11 cellular contexts compared by ENCODE assay signal in the genomic region with DNA sequence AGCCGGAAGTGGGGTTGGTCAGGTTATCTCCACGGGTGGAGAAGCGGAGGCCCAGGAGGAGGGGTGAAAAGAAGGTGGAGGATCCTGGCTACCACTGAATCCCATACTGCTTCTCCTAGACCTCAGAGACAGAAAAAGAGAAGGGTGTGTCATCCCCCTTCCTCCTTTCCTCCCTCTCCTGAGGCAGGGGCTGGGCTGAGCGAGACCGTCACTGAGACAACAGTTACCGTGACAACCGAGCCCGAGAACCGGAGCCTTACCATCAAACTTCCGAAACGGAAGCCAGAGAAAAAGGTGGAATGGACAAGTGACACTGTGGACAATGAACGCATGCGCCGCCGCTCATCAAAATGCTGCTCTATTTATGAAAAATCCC. TPM values are rescaled to one million over a fixed set of nuclear protein-coding genes. Genes with fewer than 3 reads are reported as not detected.
DNase-seq lines count a peak whose midpoint lies in the region; ATAC-seq and TF ChIP-seq lines count a peak whose summit lies in the region.
"Had no signal": no experiment of that assay in that cellular context is flagged by ENCODE, and none has a peak within 500 bp of the region (broad histone marks: within the 10 kb centered on the region; RNA-seq: fewer than 3 reads in every experiment).

No MANE protein-coding gene starts in this region.

- H3F3A ChIP-seq in DOHH2 (ENCODE audit: control insufficient read depth, insufficient read depth) (0 out of 2 replicates have a peak, but pooled peaks cover 3% of the 10 kb centered on the region), neural progenitor cell (ENCODE audit: low read depth) (no peaks in the 10 kb centered on the region)

- H3K9ac ChIP-seq in neural progenitor cell: no peak overlapping the region

- H3K4me1 Mint-ChIP-seq in activated naive CD8-positive, alpha-beta T cell treated with anti-CD3 and anti-CD28 coated beads, Interleukin-2, amount 10 ng/mL, durations not matched to agents 7 days and 5 days: peaks cover 11% of the 10 kb centered on the region
- H3K4me1 Mint-ChIP-seq in neural progenitor cell: peaks cover 11% of the 10 kb centered on the region

- H3K9me3 ChIP-seq in DOHH2 (ENCODE audit: control insufficient read depth, insufficient read depth, low read length) (no peaks in the 10 kb centered on the region), neural progenitor cell (ENCODE audit: low read depth) (no peaks in the 10 kb centered on the region), vagina (no peaks in the 10 kb centered on the region)

- no peaks in the 10 kb centered on the region for H3K27me3 ChIP-seq in DOHH2 (ENCODE audit: control insufficient read depth, low read length)
- H3K27me3 ChIP-seq in neural progenitor cell: no peaks in the 10 kb centered on the region
- H3K27me3 ChIP-seq in vagina: no peaks in the 10 kb centered on the region

- POLR2A ChIA-PET in activated naive CD8-positive, alpha-beta T cell treated with anti-CD3 and anti-CD28 coated beads, Interleukin-2, amount 10 ng/mL, durations not matched to agents 7 days and 5 days (lab: Charles Lee): interaction anchor here (0.6 kb wide), 1 partner anchor 293 kb away, joined by 3 read pairs; no protein-coding TSS in a partner anchor

- H3K4me1 ChIP-seq in DOHH2 (ENCODE audit: control insufficient read depth, low read length) (peaks cover 30% of the 10 kb centered on the region), neural progenitor cell (no peaks in the 10 kb centered on the region), vagina (no peaks in the 10 kb centered on the region)

- H3K36me3 ChIP-seq in DOHH2 (ENCODE audit: control insufficient read depth, low read length): no peaks in the 10 kb centered on the region
- H3K36me3 ChIP-seq in neural progenitor cell: no peaks in the 10 kb centered on the region
- no peaks in the 10 kb centered on the region for H3K36me3 ChIP-seq in vagina

- no peaks in the 10 kb centered on the region for H3K9me2 ChIP-seq in DOHH2 (replicated peaks; ENCODE audit: control insufficient read depth, low read length)

- H3K9me3 Mint-ChIP-seq in activated naive CD8-positive, alpha-beta T cell treated with anti-CD3 and anti-CD28 coated beads, Interleukin-2, amount 10 ng/mL, durations not matched to agents 7 days and 5 days: no peaks in the 10 kb centered on the region
- no peaks in the 10 kb centered on the region for H3K9me3 Mint-ChIP-seq in neural progenitor cell
- H3K9me3 Mint-ChIP-seq: brain had no signal

- no peak for TF ChIP-seq POLR2A in vagina (IDR thresholded peaks at IDR 0.05)

- peak overlapping the region; percentile 62 for H3K4me3 Mint-ChIP-seq in activated naive CD8-positive, alpha-beta T cell treated with anti-CD3 and anti-CD28 coated beads, Interleukin-2, amount 10 ng/mL, durations not matched to agents 7 days and 5 days
- H3K4me3 Mint-ChIP-seq in neural progenitor cell: no peak overlapping the region

- H3K27me3 Mint-ChIP-seq in activated naive CD8-positive, alpha-beta T cell treated with anti-CD3 and anti-CD28 coated beads, Interleukin-2, amount 10 ng/mL, durations not matched to agents 7 days and 5 days: peaks cover 44% of the 10 kb centered on the region
- peaks cover 2% of the 10 kb centered on the region for H3K27me3 Mint-ChIP-seq in neural progenitor cell (ENCODE audit: insufficient read depth, low read depth)

- H3K27ac Mint-ChIP-seq in activated naive CD8-positive, alpha-beta T cell treated with anti-CD3 and anti-CD28 coated beads, Interleukin-2, amount 10 ng/mL, durations not matched to agents 7 days and 5 days: no peak overlapping the region
- H3K27ac Mint-ChIP-seq in neural progenitor cell: no peak overlapping the region

- H3K27ac ChIP-seq in DOHH2 (ENCODE audit: low read depth, low read length) (no peak overlapping the region), neural progenitor cell (no peak overlapping the region), vagina (no peak overlapping the region)

- DNase-seq in NCI-H2227 treated with DMSO at 0.1 percent for 48 hours (lab: John Stamatoyannopoulos, UW) (peak; percentile 84), neural progenitor cell (ENCODE audit: low spot score) (peak; percentile 75), vagina (ENCODE audit: extremely low spot score in 2 of 2) (no peak)
- no peak for DNase-seq in activated naive CD8-positive, alpha-beta T cell treated with anti-CD3 and anti-CD28 coated beads, Interleukin-2, amount 10 ng/mL, durations not matched to agents 7 days and 5 days

- H3K4me3 ChIP-seq in DOHH2 (ENCODE audit: low read length): peak overlapping the region; percentile 64
- H3K4me3 ChIP-seq in neural progenitor cell: no peak overlapping the region
- H3K4me3 ChIP-seq in vagina: no peak overlapping the region

- H4K20me1 ChIP-seq in DOHH2 (ENCODE audit: control insufficient read depth, insufficient read depth, low read depth, low read length): no peaks in the 10 kb centered on the region
- no peaks in the 10 kb centered on the region for H4K20me1 ChIP-seq in neural progenitor cell (ENCODE audit: low read depth)

- H3K4me2 ChIP-seq in DOHH2 (ENCODE audit: low read length): peak overlapping the region; percentile 52
- H3K4me2 ChIP-seq in neural progenitor cell: peak overlapping the region; percentile 19

- ATAC-seq in activated naive CD8-positive, alpha-beta T cell treated with anti-CD3 and anti-CD28 coated beads, Interleukin-2, amount 10 ng/mL, durations not matched to agents 7 days and 5 days (ENCODE audit: low read depth): no peak
- ATAC-seq in HG02623 (IDR thresholded peaks at IDR 0.05; ENCODE audit: unreplicated experiment) (no peak), GM19395 (IDR thresholded peaks at IDR 0.05; ENCODE audit: unreplicated experiment) (no peak), HG02763 (IDR thresholded peaks at IDR 0.05; ENCODE audit: unreplicated experiment) (no peak)
- ATAC-seq: HCT116, sciatic nerve had no signal

- TF ChIP-seq CTCF in DOHH2 (IDR thresholded peaks at IDR 0.05; ENCODE audit: low read depth, low read length, poor library complexity, severe bottlenecking): no peak
- no peak for TF ChIP-seq CTCF in neural progenitor cell (IDR thresholded peaks at IDR 0.05)
- TF ChIP-seq CTCF in vagina (IDR thresholded peaks at IDR 0.05): no peak

- H3K79me2 ChIP-seq in DOHH2 (ENCODE audit: control insufficient read depth, low read length) (no peaks in the 10 kb centered on the region), neural progenitor cell (ENCODE audit: low read depth) (no peaks in the 10 kb centered on the region)

- intact Hi-C loops in vagina (cut with DNase I): no loop called here

- H3K36me3 Mint-ChIP-seq in activated naive CD8-positive, alpha-beta T cell treated with anti-CD3 and anti-CD28 coated beads, Interleukin-2, amount 10 ng/mL, durations not matched to agents 7 days and 5 days: no peaks in the 10 kb centered on the region
- H3K36me3 Mint-ChIP-seq in neural progenitor cell: no peaks in the 10 kb centered on the region
- H3K36me3 Mint-ChIP-seq: brain had no signal

- H2AFZ ChIP-seq in neural progenitor cell (replicated peaks): no peak overlapping the region

RNA-seq across cellular contexts. Expression of gene NBPF3, which starts 42.1 kb away (rescaled TPM):
- 10 to 100 TPM in 1 of 2 experiments, 1 to 10 TPM in 1; 8.5 to 12.3 TPM for total RNA-seq in activated naive CD8-positive, alpha-beta T cell treated with anti-CD3 and anti-CD28 coated beads, Interleukin-2, amount 10 ng/mL, durations not matched to agents 7 days and 5 days
- total RNA-seq in neural progenitor cell (ENCODE audit: low replicate concordance): 18.5 and 22.0 TPM in 2 replicates
- total RNA-seq in vagina: 10.1 TPM

Comparison
In these comparisons a context has a peak if more than half of its experiments do, and no peak if none do; other contexts are left out.
1. DNase-seq: peak in NCI-H2227 treated with DMSO at 0.1 percent for 48 hours (single experiment) and neural progenitor cell (single experiment); none in activated naive CD8-positive, alpha-beta T cell treated with anti-CD3 and anti-CD28 coated beads, Interleukin-2, amount 10 ng/mL, durations not matched to agents 7 days and 5 days (single experiment) and vagina (0 of 2).